ENCODE assay signal across 8 cellular contexts in genomic region chr19:17687857-17688784, GRCh38. TPM values are rescaled to one million over a fixed set of nuclear protein-coding genes. Genes with fewer than 3 reads are reported as not detected.
A peak's percentile ranks its signal among the peaks of the same experiment; 100 is the strongest.
DNase-seq lines count a peak whose midpoint lies in the region; ATAC-seq and TF ChIP-seq lines count a peak whose summit lies in the region.

UNC13A (minus strand) TSS chr19:17688354; CDS start chr19:17688199, 155 bp downstream.

- H3K27me3 ChIP-seq in BE2C (no peaks in the 10 kb centered on the region), HUES6 (ENCODE audit: control insufficient read depth, insufficient read depth, low read length) (peaks cover 12% of the 10 kb centered on the region; the same call in 1 of the 2 replicates)

- DNase-seq in BE2C (peak; percentile 83), T-helper 22 cell (ENCODE audit: low read depth) (peak; percentile 9), astrocyte of the spinal cord (ENCODE audit: low read depth, low spot score) (peak; percentile 34), islet precursor cell (peak; percentile 88)
- DNase-seq in stimulated activated CD8-positive, alpha-beta memory T cell treated with anti-CD3 and anti-CD28 coated beads, Interleukin-2, amount 100 ng/mL, for 48 hours (ENCODE audit: low read depth in 2 of 2) = peak; percentile 28 to 36

- H3K36me3 ChIP-seq in BE2C (no peaks in the 10 kb centered on the region; the same call in 1 of the 2 replicates), HUES6 (ENCODE audit: control insufficient read depth, insufficient read depth, low read length) (no peaks in the 10 kb centered on the region)

- H3K9ac ChIP-seq in HUES6 (ENCODE audit: low read length) = peak within 1 kb of the TSS; percentile 83

- ATAC-seq in HG02885 (IDR thresholded peaks at IDR 0.05; ENCODE audit: poor library complexity, unreplicated experiment) = no peak
- ATAC-seq in HG02678 (IDR thresholded peaks at IDR 0.05; ENCODE audit: unreplicated experiment) = no peak

- H3K27ac ChIP-seq in HUES6 (ENCODE audit: low read depth, low read length) = peak within 1 kb of the TSS; percentile 83; the same call in 1 of the 2 replicates

- H3K9me3 ChIP-seq in BE2C (no peaks in the 10 kb centered on the region; the same call in 1 of the 2 replicates), HUES6 (ENCODE audit: control insufficient read depth, insufficient read depth, low read depth, low read length) (no peaks in the 10 kb centered on the region)

- TF ChIP-seq CTCF in BE2C (IDR thresholded peaks at IDR 0.05; ENCODE audit: low read depth, low read length) = no peak
- TF ChIP-seq CTCF in astrocyte of the spinal cord (IDR thresholded peaks at IDR 0.05; ENCODE audit: low read depth, low read length) = no peak

- in situ Hi-C loops in astrocyte of the spinal cord (cut with HindIII; ENCODE audit: low sequenced_read_pairs) = no loop called here

- H3K4me1 ChIP-seq in BE2C (no peaks in the 10 kb centered on the region), HUES6 (ENCODE audit: control insufficient read depth, insufficient read depth, low read length) (peaks cover 15% of the 10 kb centered on the region)

- peak within 1 kb of the TSS; percentile 70 for H3K4me3 ChIP-seq in BE2C (ENCODE audit: low read depth, low read length)
- H3K4me3 ChIP-seq in HUES6 (ENCODE audit: low read depth, low read length) = peak within 1 kb of the TSS; percentile 74
- peak within 1 kb of the TSS; percentile 22 for H3K4me3 ChIP-seq in astrocyte of the spinal cord (ENCODE audit: low read depth, low read length)

RNA-seq across cellular contexts. Expression of gene UNC13A, which starts in this region (rescaled TPM):
- polyA plus RNA-seq in BE2C (2012; ENCODE audit: insufficient read depth, insufficient read length, low read depth) = 47.3 TPM

Comparison
In these comparisons a context has a peak if more than half of its experiments do, and no peak if none do; other contexts are left out.
1. DNase-seq: peak in every context shown above with its lines; median percentile 88 in islet precursor cell; 83 in BE2C; 34 in astrocyte of the spinal cord; 32 in stimulated activated CD8-positive, alpha-beta memory T cell treated with anti-CD3 and anti-CD28 coated beads, Interleukin-2, amount 100 ng/mL, for 48 hours; 9 in T-helper 22 cell.
2. H3K4me3 ChIP-seq: peak in every context shown above with its lines; median percentile 74 in HUES6; 70 in BE2C; 22 in astrocyte of the spinal cord.